In genomic region chr14:45939572-45939971, GRCh38 we compare ENCODE assay signal across 26 cellular contexts.
"Had no signal": no experiment of that assay in that cellular context is flagged by ENCODE, and none has a peak within 500 bp of the region (broad histone marks: within the 10 kb centered on the region; RNA-seq: fewer than 3 reads in every experiment).

No MANE protein-coding gene starts in this region.

- H3K4me3 ChIP-seq: stomach, suprapubic skin, testis, thoracic aorta, thyroid gland, tibial artery, tibial nerve, transverse colon, upper lobe of left lung, upper lobe of right lung, uterus, vagina had no signal

- H3K27me3 ChIP-seq: stomach, suprapubic skin, testis, thyroid gland, tibial artery, tibial nerve, transverse colon, upper lobe of left lung, upper lobe of right lung, uterus, vagina had no signal

- DNase-seq: stimulated activated CD4-positive, alpha-beta T cell treated with anti-CD3 and anti-CD28 coated beads, Interleukin-2, amount 100 ng/mL, for 48 hours; stimulated activated CD4-positive, alpha-beta T cell treated with anti-CD3 and anti-CD28 coated beads, Interleukin-4, amount 100 ng/mL, for 1 hour; stimulated activated CD4-positive, alpha-beta T cell treated with anti-CD3 and anti-CD28 coated beads, Interleukin-4, amount 100 ng/mL, for 24 hours; stimulated activated CD4-positive, alpha-beta T cell treated with anti-CD3 and anti-CD28 coated beads, Interleukin-4, amount 100 ng/mL, for 4 hours; stimulated activated CD8-positive, alpha-beta memory T cell treated with anti-CD3 and anti-CD28 coated beads, Interleukin-4, amount 100 ng/mL, for 48 hours; stimulated activated naive B cell treated with anti-CD40 and anti-IgM and Interleukin-4, amounts not matched to agents 10 μg/mL and 1 μg/mL and 100 μg/mL, for 72 hours; stimulated activated naive CD4-positive, alpha-beta T cell; stimulated activated naive CD4-positive, alpha-beta T cell treated with Interleukin-2 at 50 U/mL for 16 hours; stimulated activated naive CD8-positive, alpha-beta T cell treated with anti-CD3 and anti-CD28 coated beads, Interleukin-15, amount 100 ng/mL, for 72 hours; stimulated activated naive CD8-positive, alpha-beta T cell treated with anti-CD3 and anti-CD28 coated beads, Interleukin-15, Interleukin-2, amounts not matched to agents 100 U/mL and 50 U/mL, for 24 hours; stomach; substantia nigra; testis; thyroid gland; tibial artery; transverse colon; trophoblast cell; upper lobe of left lung; upper lobe of right lung; uterus had no signal

- H3K9me3 ChIP-seq: testis, thoracic aorta, thyroid gland, transverse colon, upper lobe of right lung, uterus, vagina had no signal

- H3K36me3 ChIP-seq: stomach, suprapubic skin, thoracic aorta, thyroid gland, tibial artery, tibial nerve, transverse colon, upper lobe of left lung, upper lobe of right lung, uterus, vagina had no signal

- ATAC-seq: stimulated activated effector memory CD8-positive, alpha-beta T cell treated with anti-CD3 and anti-CD28 coated beads, Interleukin-12 subunit alpha, Interleukin-12 subunit beta, amount 100 ng/mL, for 72 hours; stimulated activated memory B cell treated with anti-CD40 and anti-IgM and Interleukin-4, amounts not matched to agents 10 μg/mL and 1 μg/mL and 100 μg/mL, for 72 hours; stimulated activated naive B cell treated with anti-CD40 and anti-IgM and Interleukin-4, amounts not matched to agents 10 μg/mL and 1 μg/mL and 100 μg/mL, for 72 hours; stimulated activated naive CD8-positive, alpha-beta T cell treated with anti-CD3 and anti-CD28 coated beads, Interleukin-15, amount 100 ng/mL, for 72 hours; stimulated activated naive CD8-positive, alpha-beta T cell treated with anti-CD3 and anti-CD28 coated beads, Interleukin-15, Interleukin-2, amounts not matched to agents 100 U/mL and 50 U/mL, for 24 hours; upper lobe of right lung had no signal

- H3K27ac ChIP-seq: stomach, suprapubic skin, testis, thoracic aorta, thyroid gland, tibial artery, tibial nerve, transverse colon, upper lobe of left lung, upper lobe of right lung, uterus, vagina had no signal
